ENCODE assay signal across 9 cellular contexts in genomic region chr11:43947003-43947500, GRCh38. TPM values are rescaled to one million over a fixed set of nuclear protein-coding genes. Genes with fewer than 3 reads are reported as not detected.
DNase-seq lines count a peak whose midpoint lies in the region; ATAC-seq and TF ChIP-seq lines count a peak whose summit lies in the region.
"Had no signal": no experiment of that assay in that cellular context is flagged by ENCODE, and none has a peak within 500 bp of the region (broad histone marks: within the 10 kb centered on the region; RNA-seq: fewer than 3 reads in every experiment).

No MANE protein-coding gene starts in this region.

- peak overlapping the region; percentile 21 for H3K4me3 ChIP-seq in coronary artery

- peak; percentile 51 for DNase-seq in ELR (ENCODE audit: low read depth)
- DNase-seq in NCI-H1930 (lab: John Stamatoyannopoulos, UW), result peak; percentile 32 to 70
- peak; percentile 89 for DNase-seq in coronary artery (ENCODE audit: low spot score)
- no peak for DNase-seq in neural crest cell (ENCODE audit: low read depth, low spot score)
- no peak for DNase-seq in activated T-helper 2 cell treated with anti-CD3 and anti-CD28 coated beads, Interferon-gamma antibody, Interleukin-2, Interleukin-4, amounts not matched to agents 10 μg/mL and 5 μg/mL and 100 μg/mL, durations not matched to agents 14 hours and 24 hours and 36 hours (ENCODE audit: low spot score)
- DNase-seq in natural killer cell treated with Interleukin-12 subunit alpha and Interleukin-12 subunit beta and Interleukin-15 and Interleukin-18, amount 100 ng/mL, for 72 hours (ENCODE audit: low spot score), result no peak
- DNase-seq in GM19240 (ENCODE audit: insufficient read length, low spot score), result no peak
- DNase-seq: hippocampal formation had no signal

- peaks cover 51% of the 10 kb centered on the region for H3K27me3 Mint-ChIP-seq in neural crest cell (ENCODE audit: low read depth)
- peaks cover 47% of the 10 kb centered on the region for H3K27me3 Mint-ChIP-seq in activated T-helper 2 cell treated with anti-CD3 and anti-CD28 coated beads, Interferon-gamma antibody, Interleukin-2, Interleukin-4, amounts not matched to agents 10 μg/mL and 5 μg/mL and 100 μg/mL, durations not matched to agents 14 hours and 24 hours and 36 hours (ENCODE audit: low read depth)
- H3K27me3 Mint-ChIP-seq in natural killer cell treated with Interleukin-12 subunit alpha and Interleukin-12 subunit beta and Interleukin-15 and Interleukin-18, amount 100 ng/mL, for 72 hours, result peaks cover 37 to 57% of the 10 kb centered on the region in 2 donors

- H3K36me3 Mint-ChIP-seq in neural crest cell (ENCODE audit: low read depth), result no peaks in the 10 kb centered on the region
- peaks cover 3% of the 10 kb centered on the region for H3K36me3 Mint-ChIP-seq in activated T-helper 2 cell treated with anti-CD3 and anti-CD28 coated beads, Interferon-gamma antibody, Interleukin-2, Interleukin-4, amounts not matched to agents 10 μg/mL and 5 μg/mL and 100 μg/mL, durations not matched to agents 14 hours and 24 hours and 36 hours (ENCODE audit: low read depth)
- no peaks in the 10 kb centered on the region for H3K36me3 Mint-ChIP-seq in natural killer cell treated with Interleukin-12 subunit alpha and Interleukin-12 subunit beta and Interleukin-15 and Interleukin-18, amount 100 ng/mL, for 72 hours

- no peak overlapping the region for H3K27ac Mint-ChIP-seq in neural crest cell (ENCODE audit: unreplicated experiment)
- no peak overlapping the region for H3K27ac Mint-ChIP-seq in activated T-helper 2 cell treated with anti-CD3 and anti-CD28 coated beads, Interferon-gamma antibody, Interleukin-2, Interleukin-4, amounts not matched to agents 10 μg/mL and 5 μg/mL and 100 μg/mL, durations not matched to agents 14 hours and 24 hours and 36 hours
- H3K27ac Mint-ChIP-seq in natural killer cell treated with Interleukin-12 subunit alpha and Interleukin-12 subunit beta and Interleukin-15 and Interleukin-18, amount 100 ng/mL, for 72 hours, result no peak overlapping the region

- intact Hi-C loops in activated T-helper 2 cell treated with anti-CD3 and anti-CD28 coated beads, Interferon-gamma antibody, Interleukin-2, Interleukin-4, amounts not matched to agents 10 μg/mL and 5 μg/mL and 100 μg/mL, durations not matched to agents 14 hours and 24 hours and 36 hours (cut with micrococcal nuclease), result no loop called here

- peaks cover 13% of the 10 kb centered on the region for H3K4me1 Mint-ChIP-seq in neural crest cell
- H3K4me1 Mint-ChIP-seq in activated T-helper 2 cell treated with anti-CD3 and anti-CD28 coated beads, Interferon-gamma antibody, Interleukin-2, Interleukin-4, amounts not matched to agents 10 μg/mL and 5 μg/mL and 100 μg/mL, durations not matched to agents 14 hours and 24 hours and 36 hours (ENCODE audit: low read depth), result peaks cover 11% of the 10 kb centered on the region
- peaks cover 9 to 11% of the 10 kb centered on the region in 2 donors for H3K4me1 Mint-ChIP-seq in natural killer cell treated with Interleukin-12 subunit alpha and Interleukin-12 subunit beta and Interleukin-15 and Interleukin-18, amount 100 ng/mL, for 72 hours (ENCODE audit: low read depth in 2 of 2)

- peak overlapping the region; percentile 63 to 99 for H3K27ac ChIP-seq in coronary artery

- no peak for ATAC-seq in natural killer cell treated with Interleukin-12 subunit alpha and Interleukin-12 subunit beta and Interleukin-15 and Interleukin-18, amount 100 ng/mL, for 72 hours
- ATAC-seq in HG02840 (IDR thresholded peaks at IDR 0.05; ENCODE audit: low FRiP score, unreplicated experiment), result no peak

- H3K4me3 Mint-ChIP-seq in neural crest cell, result peak overlapping the region; percentile 45
- H3K4me3 Mint-ChIP-seq in activated T-helper 2 cell treated with anti-CD3 and anti-CD28 coated beads, Interferon-gamma antibody, Interleukin-2, Interleukin-4, amounts not matched to agents 10 μg/mL and 5 μg/mL and 100 μg/mL, durations not matched to agents 14 hours and 24 hours and 36 hours (ENCODE audit: low read depth), result no peak overlapping the region
- no peak overlapping the region for H3K4me3 Mint-ChIP-seq in natural killer cell treated with Interleukin-12 subunit alpha and Interleukin-12 subunit beta and Interleukin-15 and Interleukin-18, amount 100 ng/mL, for 72 hours

- TF ChIP-seq CTCF in coronary artery (IDR thresholded peaks at IDR 0.05) (peak; percentile 34), neural crest cell (conservative IDR thresholded peaks at IDR 0.05) (peak; percentile 29)

- H3K9me3 Mint-ChIP-seq in neural crest cell, result no peaks in the 10 kb centered on the region
- H3K9me3 Mint-ChIP-seq in activated T-helper 2 cell treated with anti-CD3 and anti-CD28 coated beads, Interferon-gamma antibody, Interleukin-2, Interleukin-4, amounts not matched to agents 10 μg/mL and 5 μg/mL and 100 μg/mL, durations not matched to agents 14 hours and 24 hours and 36 hours, result no peaks in the 10 kb centered on the region
- H3K9me3 Mint-ChIP-seq in natural killer cell treated with Interleukin-12 subunit alpha and Interleukin-12 subunit beta and Interleukin-15 and Interleukin-18, amount 100 ng/mL, for 72 hours, result no peaks in the 10 kb centered on the region

RNA-seq across cellular contexts. Expression of gene C11orf96, which starts 4.6 kb away (rescaled TPM):
- total RNA-seq in neural crest cell, result 3.0 and 3.2 TPM in 2 replicates
- 2.2 and 2.8 TPM in 2 replicates for total RNA-seq in activated T-helper 2 cell treated with anti-CD3 and anti-CD28 coated beads, Interferon-gamma antibody, Interleukin-2, Interleukin-4, amounts not matched to agents 10 μg/mL and 5 μg/mL and 100 μg/mL, durations not matched to agents 14 hours and 24 hours and 36 hours
- total RNA-seq in natural killer cell treated with Interleukin-12 subunit alpha and Interleukin-12 subunit beta and Interleukin-15 and Interleukin-18, amount 100 ng/mL, for 72 hours, result 1 to 10 TPM; 1.4 to 7.3 TPM

Comparison
In these comparisons a context has a peak if more than half of its experiments do, and no peak if none do; other contexts are left out.
1. DNase-seq: peak in ELR (single experiment), NCI-H1930 (2 of 2) and coronary artery (single experiment); none in neural crest cell (single experiment), activated T-helper 2 cell treated with anti-CD3 and anti-CD28 coated beads, Interferon-gamma antibody, Interleukin-2, Interleukin-4, amounts not matched to agents 10 μg/mL and 5 μg/mL and 100 μg/mL, durations not matched to agents 14 hours and 24 hours and 36 hours (single experiment), natural killer cell treated with Interleukin-12 subunit alpha and Interleukin-12 subunit beta and Interleukin-15 and Interleukin-18, amount 100 ng/mL, for 72 hours (single experiment) and GM19240 (single experiment).